1 cellular context compared by ENCODE assay signal in the genomic region with DNA sequence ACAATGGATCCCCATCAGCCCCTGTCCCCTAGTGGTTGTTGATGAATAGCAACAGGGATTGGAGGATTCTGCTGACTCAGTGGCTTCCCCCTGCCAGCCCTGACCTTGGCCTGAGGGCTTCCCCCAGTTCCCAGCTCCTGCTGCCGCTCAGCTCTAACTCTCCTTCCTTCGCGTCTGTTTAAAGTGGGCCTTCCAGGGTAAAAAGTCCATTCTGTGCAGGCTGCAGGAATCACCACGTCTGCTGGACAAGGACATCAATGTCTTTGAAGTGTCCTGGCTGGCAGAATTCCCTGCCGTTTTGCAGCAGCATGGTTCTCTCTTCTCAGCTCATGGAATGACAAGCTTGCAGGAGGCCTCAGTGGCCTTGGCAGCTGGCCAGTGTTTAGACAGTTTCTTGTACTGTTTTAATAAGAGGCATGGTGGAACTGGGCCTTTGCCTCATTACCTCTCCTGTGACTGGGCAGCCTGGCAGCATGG.
TF ChIP-seq lines count a peak whose summit lies in the region.

No MANE protein-coding gene starts in this region.

TF ChIP-seq in HepG2, 621 proteins besides CTCF, POLR2A, EP300 and RAD21 (continued from another document and continues in another):
- TF ChIP-seq, protein P1, sequence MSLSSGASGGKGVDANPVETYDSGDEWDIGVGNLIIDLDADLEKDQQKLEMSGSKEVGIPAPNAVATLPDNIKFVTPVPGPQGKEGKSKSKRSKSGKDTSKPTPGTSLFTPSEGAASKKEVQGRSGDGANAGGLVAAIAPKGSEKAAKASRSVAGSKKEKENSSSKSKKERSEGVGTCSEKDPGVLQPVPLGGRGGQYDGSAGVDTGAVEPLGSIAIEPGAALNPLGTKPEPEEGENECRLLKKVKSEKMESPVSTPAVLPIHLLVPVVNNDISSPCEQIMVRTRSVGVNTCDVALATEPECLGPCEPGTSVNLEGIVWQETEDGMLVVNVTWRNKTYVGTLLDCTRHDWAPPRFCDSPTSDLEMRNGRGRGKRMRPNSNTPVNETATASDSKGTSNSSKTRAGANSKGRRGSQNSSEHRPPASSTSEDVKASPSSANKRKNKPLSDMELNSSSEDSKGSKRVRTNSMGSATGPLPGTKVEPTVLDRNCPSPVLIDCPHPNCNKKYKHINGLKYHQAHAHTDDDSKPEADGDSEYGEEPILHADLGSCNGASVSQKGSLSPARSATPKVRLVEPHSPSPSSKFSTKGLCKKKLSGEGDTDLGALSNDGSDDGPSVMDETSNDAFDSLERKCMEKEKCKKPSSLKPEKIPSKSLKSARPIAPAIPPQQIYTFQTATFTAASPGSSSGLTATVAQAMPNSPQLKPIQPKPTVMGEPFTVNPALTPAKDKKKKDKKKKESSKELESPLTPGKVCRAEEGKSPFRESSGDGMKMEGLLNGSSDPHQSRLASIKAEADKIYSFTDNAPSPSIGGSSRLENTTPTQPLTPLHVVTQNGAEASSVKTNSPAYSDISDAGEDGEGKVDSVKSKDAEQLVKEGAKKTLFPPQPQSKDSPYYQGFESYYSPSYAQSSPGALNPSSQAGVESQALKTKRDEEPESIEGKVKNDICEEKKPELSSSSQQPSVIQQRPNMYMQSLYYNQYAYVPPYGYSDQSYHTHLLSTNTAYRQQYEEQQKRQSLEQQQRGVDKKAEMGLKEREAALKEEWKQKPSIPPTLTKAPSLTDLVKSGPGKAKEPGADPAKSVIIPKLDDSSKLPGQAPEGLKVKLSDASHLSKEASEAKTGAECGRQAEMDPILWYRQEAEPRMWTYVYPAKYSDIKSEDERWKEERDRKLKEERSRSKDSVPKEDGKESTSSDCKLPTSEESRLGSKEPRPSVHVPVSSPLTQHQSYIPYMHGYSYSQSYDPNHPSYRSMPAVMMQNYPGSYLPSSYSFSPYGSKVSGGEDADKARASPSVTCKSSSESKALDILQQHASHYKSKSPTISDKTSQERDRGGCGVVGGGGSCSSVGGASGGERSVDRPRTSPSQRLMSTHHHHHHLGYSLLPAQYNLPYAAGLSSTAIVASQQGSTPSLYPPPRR (CRISPR knock-in tag; IDR thresholded peaks at IDR 0.05; ENCODE audit: borderline replicate concordance) = peak; percentile 45; the same call in 1 of the 2 replicates
- no peak for TF ChIP-seq ZNF773 (CRISPR knock-in tag; IDR thresholded peaks at IDR 0.05; ENCODE audit: borderline replicate concordance)
- TF ChIP-seq, protein P2, sequence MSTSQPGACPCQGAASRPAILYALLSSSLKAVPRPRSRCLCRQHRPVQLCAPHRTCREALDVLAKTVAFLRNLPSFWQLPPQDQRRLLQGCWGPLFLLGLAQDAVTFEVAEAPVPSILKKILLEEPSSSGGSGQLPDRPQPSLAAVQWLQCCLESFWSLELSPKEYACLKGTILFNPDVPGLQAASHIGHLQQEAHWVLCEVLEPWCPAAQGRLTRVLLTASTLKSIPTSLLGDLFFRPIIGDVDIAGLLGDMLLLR (CRISPR knock-in tag; IDR thresholded peaks at IDR 0.05) = no peak
- TF ChIP-seq ZNF879 (CRISPR knock-in tag; IDR thresholded peaks at IDR 0.05) = no peak
- no peak; the same call in 1 of the 2 replicates for TF ChIP-seq ZNF224 (CRISPR knock-in tag; IDR thresholded peaks at IDR 0.05)
- TF ChIP-seq ZNF780A (CRISPR knock-in tag; IDR thresholded peaks at IDR 0.05) = no peak
- TF ChIP-seq IKZF1 (IDR thresholded peaks at IDR 0.05) = no peak
- no peak for TF ChIP-seq YY1 (IDR thresholded peaks at IDR 0.05; ENCODE audit: insufficient read depth, insufficient replicate concordance, low read depth, low read length)
- TF ChIP-seq, protein P3, sequence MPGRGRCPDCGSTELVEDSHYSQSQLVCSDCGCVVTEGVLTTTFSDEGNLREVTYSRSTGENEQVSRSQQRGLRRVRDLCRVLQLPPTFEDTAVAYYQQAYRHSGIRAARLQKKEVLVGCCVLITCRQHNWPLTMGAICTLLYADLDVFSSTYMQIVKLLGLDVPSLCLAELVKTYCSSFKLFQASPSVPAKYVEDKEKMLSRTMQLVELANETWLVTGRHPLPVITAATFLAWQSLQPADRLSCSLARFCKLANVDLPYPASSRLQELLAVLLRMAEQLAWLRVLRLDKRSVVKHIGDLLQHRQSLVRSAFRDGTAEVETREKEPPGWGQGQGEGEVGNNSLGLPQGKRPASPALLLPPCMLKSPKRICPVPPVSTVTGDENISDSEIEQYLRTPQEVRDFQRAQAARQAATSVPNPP (CRISPR knock-in tag; IDR thresholded peaks at IDR 0.05) = 0 out of 2 replicates have a peak, but pooled peaks have one; percentile 30
- no peak for TF ChIP-seq SRSF1 (optimal IDR thresholded peaks at IDR 0.05; ENCODE audit: low read depth, low read length)
- no peak for TF ChIP-seq ZNF850 (CRISPR knock-in tag; conservative IDR thresholded peaks at IDR 0.05)
- no peak for TF ChIP-seq ZNF615 (CRISPR knock-in tag; IDR thresholded peaks at IDR 0.05; ENCODE audit: borderline replicate concordance)
- TF ChIP-seq, protein P4, sequence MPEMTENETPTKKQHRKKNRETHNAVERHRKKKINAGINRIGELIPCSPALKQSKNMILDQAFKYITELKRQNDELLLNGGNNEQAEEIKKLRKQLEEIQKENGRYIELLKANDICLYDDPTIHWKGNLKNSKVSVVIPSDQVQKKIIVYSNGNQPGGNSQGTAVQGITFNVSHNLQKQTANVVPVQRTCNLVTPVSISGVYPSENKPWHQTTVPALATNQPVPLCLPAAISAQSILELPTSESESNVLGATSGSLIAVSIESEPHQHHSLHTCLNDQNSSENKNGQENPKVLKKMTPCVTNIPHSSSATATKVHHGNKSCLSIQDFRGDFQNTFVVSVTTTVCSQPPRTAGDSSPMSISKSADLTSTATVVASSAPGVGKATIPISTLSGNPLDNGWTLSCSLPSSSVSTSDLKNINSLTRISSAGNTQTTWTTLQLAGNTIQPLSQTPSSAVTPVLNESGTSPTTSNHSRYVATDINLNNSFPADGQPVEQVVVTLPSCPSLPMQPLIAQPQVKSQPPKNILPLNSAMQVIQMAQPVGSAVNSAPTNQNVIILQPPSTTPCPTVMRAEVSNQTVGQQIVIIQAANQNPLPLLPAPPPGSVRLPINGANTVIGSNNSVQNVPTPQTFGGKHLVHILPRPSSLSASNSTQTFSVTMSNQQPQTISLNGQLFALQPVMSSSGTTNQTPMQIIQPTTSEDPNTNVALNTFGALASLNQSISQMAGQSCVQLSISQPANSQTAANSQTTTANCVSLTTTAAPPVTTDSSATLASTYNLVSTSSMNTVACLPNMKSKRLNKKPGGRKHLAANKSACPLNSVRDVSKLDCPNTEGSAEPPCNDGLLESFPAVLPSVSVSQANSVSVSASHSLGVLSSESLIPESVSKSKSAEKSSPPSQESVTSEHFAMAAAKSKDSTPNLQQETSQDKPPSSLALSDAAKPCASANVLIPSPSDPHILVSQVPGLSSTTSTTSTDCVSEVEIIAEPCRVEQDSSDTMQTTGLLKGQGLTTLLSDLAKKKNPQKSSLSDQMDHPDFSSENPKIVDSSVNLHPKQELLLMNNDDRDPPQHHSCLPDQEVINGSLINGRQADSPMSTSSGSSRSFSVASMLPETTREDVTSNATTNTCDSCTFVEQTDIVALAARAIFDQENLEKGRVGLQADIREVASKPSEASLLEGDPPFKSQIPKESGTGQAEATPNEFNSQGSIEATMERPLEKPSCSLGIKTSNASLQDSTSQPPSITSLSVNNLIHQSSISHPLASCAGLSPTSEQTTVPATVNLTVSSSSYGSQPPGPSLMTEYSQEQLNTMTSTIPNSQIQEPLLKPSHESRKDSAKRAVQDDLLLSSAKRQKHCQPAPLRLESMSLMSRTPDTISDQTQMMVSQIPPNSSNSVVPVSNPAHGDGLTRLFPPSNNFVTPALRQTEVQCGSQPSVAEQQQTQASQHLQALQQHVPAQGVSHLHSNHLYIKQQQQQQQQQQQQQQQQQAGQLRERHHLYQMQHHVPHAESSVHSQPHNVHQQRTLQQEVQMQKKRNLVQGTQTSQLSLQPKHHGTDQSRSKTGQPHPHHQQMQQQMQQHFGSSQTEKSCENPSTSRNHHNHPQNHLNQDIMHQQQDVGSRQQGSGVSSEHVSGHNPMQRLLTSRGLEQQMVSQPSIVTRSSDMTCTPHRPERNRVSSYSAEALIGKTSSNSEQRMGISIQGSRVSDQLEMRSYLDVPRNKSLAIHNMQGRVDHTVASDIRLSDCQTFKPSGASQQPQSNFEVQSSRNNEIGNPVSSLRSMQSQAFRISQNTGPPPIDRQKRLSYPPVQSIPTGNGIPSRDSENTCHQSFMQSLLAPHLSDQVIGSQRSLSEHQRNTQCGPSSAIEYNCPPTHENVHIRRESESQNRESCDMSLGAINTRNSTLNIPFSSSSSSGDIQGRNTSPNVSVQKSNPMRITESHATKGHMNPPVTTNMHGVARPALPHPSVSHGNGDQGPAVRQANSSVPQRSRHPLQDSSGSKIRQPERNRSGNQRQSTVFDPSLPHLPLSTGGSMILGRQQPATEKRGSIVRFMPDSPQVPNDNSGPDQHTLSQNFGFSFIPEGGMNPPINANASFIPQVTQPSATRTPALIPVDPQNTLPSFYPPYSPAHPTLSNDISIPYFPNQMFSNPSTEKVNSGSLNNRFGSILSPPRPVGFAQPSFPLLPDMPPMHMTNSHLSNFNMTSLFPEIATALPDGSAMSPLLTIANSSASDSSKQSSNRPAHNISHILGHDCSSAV (CRISPR knock-in tag; IDR thresholded peaks at IDR 0.05; ENCODE audit: borderline replicate concordance) = no peak
- TF ChIP-seq, protein P5, sequence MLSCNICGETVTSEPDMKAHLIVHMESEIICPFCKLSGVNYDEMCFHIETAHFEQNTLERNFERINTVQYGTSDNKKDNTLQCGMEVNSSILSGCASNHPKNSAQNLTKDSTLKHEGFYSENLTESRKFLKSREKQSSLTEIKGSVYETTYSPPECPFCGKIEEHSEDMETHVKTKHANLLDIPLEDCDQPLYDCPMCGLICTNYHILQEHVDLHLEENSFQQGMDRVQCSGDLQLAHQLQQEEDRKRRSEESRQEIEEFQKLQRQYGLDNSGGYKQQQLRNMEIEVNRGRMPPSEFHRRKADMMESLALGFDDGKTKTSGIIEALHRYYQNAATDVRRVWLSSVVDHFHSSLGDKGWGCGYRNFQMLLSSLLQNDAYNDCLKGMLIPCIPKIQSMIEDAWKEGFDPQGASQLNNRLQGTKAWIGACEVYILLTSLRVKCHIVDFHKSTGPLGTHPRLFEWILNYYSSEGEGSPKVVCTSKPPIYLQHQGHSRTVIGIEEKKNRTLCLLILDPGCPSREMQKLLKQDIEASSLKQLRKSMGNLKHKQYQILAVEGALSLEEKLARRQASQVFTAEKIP (CRISPR knock-in tag; IDR thresholded peaks at IDR 0.05; ENCODE audit: borderline replicate concordance) = no peak
- no peak for TF ChIP-seq RBM22 (optimal IDR thresholded peaks at IDR 0.05; ENCODE audit: low read length)
- peak; percentile 48; the same call in 1 of the 2 replicates for TF ChIP-seq KLF11 (CRISPR knock-in tag; IDR thresholded peaks at IDR 0.05)
- no peak for TF ChIP-seq NKX3-1 (CRISPR knock-in tag; IDR thresholded peaks at IDR 0.05)
- no peak for TF ChIP-seq ATM (IDR thresholded peaks at IDR 0.05; ENCODE audit: borderline replicate concordance)
- TF ChIP-seq ETV6 (CRISPR knock-in tag; conservative IDR thresholded peaks at IDR 0.05) = no peak
- TF ChIP-seq, protein P6, sequence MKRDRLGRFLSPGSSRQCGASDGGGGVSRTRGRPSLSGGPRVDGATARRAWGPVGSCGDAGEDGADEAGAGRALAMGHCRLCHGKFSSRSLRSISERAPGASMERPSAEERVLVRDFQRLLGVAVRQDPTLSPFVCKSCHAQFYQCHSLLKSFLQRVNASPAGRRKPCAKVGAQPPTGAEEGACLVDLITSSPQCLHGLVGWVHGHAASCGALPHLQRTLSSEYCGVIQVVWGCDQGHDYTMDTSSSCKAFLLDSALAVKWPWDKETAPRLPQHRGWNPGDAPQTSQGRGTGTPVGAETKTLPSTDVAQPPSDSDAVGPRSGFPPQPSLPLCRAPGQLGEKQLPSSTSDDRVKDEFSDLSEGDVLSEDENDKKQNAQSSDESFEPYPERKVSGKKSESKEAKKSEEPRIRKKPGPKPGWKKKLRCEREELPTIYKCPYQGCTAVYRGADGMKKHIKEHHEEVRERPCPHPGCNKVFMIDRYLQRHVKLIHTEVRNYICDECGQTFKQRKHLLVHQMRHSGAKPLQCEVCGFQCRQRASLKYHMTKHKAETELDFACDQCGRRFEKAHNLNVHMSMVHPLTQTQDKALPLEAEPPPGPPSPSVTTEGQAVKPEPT (CRISPR knock-in tag; IDR thresholded peaks at IDR 0.05; ENCODE audit: low read depth) = no peak
- TF ChIP-seq HDAC6 (IDR thresholded peaks at IDR 0.05; ENCODE audit: low read depth, low read length) = no peak
- TF ChIP-seq RORA (CRISPR knock-in tag; IDR thresholded peaks at IDR 0.05) = no peak
- no peak for TF ChIP-seq NR2C2 (CRISPR knock-in tag; IDR thresholded peaks at IDR 0.05; ENCODE audit: borderline replicate concordance)
- TF ChIP-seq, protein P7, sequence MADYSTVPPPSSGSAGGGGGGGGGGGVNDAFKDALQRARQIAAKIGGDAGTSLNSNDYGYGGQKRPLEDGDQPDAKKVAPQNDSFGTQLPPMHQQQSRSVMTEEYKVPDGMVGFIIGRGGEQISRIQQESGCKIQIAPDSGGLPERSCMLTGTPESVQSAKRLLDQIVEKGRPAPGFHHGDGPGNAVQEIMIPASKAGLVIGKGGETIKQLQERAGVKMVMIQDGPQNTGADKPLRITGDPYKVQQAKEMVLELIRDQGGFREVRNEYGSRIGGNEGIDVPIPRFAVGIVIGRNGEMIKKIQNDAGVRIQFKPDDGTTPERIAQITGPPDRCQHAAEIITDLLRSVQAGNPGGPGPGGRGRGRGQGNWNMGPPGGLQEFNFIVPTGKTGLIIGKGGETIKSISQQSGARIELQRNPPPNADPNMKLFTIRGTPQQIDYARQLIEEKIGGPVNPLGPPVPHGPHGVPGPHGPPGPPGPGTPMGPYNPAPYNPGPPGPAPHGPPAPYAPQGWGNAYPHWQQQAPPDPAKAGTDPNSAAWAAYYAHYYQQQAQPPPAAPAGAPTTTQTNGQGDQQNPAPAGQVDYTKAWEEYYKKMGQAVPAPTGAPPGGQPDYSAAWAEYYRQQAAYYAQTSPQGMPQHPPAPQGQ (CRISPR knock-in tag; IDR thresholded peaks at IDR 0.05; ENCODE audit: borderline replicate concordance) = no peak
- peak; percentile 47; the same call in 1 of the 2 replicates for TF ChIP-seq FOXO1 (CRISPR knock-in tag; IDR thresholded peaks at IDR 0.05)
- TF ChIP-seq HNF4G (IDR thresholded peaks at IDR 0.05; ENCODE audit: borderline replicate concordance, low read depth, low read length) = peak; percentile 70; the same call in 1 of the 2 replicates
- TF ChIP-seq HNF4G (CRISPR knock-in tag; IDR thresholded peaks at IDR 0.05; ENCODE audit: borderline replicate concordance, low read depth) = no peak; the same call in 1 of the 2 replicates
- no peak for TF ChIP-seq FOXP1 (IDR thresholded peaks at IDR 0.05)
- peak; percentile 43; the same call in 1 of the 2 replicates for TF ChIP-seq FOXP1 (CRISPR knock-in tag; IDR thresholded peaks at IDR 0.05)
- TF ChIP-seq, protein P8, sequence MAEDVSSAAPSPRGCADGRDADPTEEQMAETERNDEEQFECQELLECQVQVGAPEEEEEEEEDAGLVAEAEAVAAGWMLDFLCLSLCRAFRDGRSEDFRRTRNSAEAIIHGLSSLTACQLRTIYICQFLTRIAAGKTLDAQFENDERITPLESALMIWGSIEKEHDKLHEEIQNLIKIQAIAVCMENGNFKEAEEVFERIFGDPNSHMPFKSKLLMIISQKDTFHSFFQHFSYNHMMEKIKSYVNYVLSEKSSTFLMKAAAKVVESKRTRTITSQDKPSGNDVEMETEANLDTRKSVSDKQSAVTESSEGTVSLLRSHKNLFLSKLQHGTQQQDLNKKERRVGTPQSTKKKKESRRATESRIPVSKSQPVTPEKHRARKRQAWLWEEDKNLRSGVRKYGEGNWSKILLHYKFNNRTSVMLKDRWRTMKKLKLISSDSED (CRISPR knock-in tag; IDR thresholded peaks at IDR 0.05) = no peak
